ENCODE assay signal across 19 cellular contexts in genomic region chr7:4191046-4191445, GRCh38.
DNase-seq lines count a peak whose midpoint lies in the region; ATAC-seq, FAIRE-seq and TF ChIP-seq lines count a peak whose summit lies in the region.
"Had no signal": no experiment of that assay in that cellular context is flagged by ENCODE, and none has a peak within 500 bp of the region (broad histone marks: within the 10 kb centered on the region; RNA-seq: fewer than 3 reads in every experiment).

No MANE protein-coding gene starts in this region.

- intact Hi-C loops in kidney (cut with DNase I): no loop called here

- DNase-seq in COLO668 (lab: John Stamatoyannopoulos, UW; ENCODE audit: unreplicated experiment) (peak; percentile 19), NCI-H69 (lab: John Stamatoyannopoulos, UW) (peak; percentile 47), kidney (peak; percentile 66), NCI-H2227 treated with DMSO at 0.1 percent for 48 hours (lab: John Stamatoyannopoulos, UW) (no peak), osteoblast (ENCODE audit: insufficient read length, low spot score, missing footprints) (no peak)
- DNase-seq: BE2C; CD4-positive, alpha-beta memory T cell; COR-L47; DMS153; DND-41; GF-D8; GOT3 had no signal

- FAIRE-seq in kidney (lab: Jason Lieb, UNC): no peak
- FAIRE-seq: A204.1, D721Med had no signal

- H3K27ac ChIP-seq in kidney (ENCODE audit: low read depth in 2 of 2, low read length in 2 of 2) (no peak overlapping the region), osteoblast (ENCODE audit: low read depth, low read length) (no peak overlapping the region)
- H3K27ac ChIP-seq: C4-2B had no signal

- H3K4me3 ChIP-seq in kidney (ENCODE audit: low read length in 2 of 2) (no peak overlapping the region), osteoblast (ENCODE audit: insufficient read depth, low read length) (no peak overlapping the region)
- H3K4me3 ChIP-seq: HAP-1 had no signal

- H3K9me3 Mint-ChIP-seq in stimulated activated memory B cell treated with anti-CD40 and anti-IgM and Interleukin-4, amounts not matched to agents 10 μg/mL and 1 μg/mL and 100 μg/mL, for 72 hours: peaks cover 2% of the 10 kb centered on the region

- H3K4me1 ChIP-seq in kidney (ENCODE audit: control insufficient read depth in 1 of 2, insufficient read depth in 1 of 2, low read depth in 1 of 2, low read length in 2 of 2) (peaks cover 0 to 6% of the 10 kb centered on the region in 2 donors), osteoblast (ENCODE audit: insufficient read depth, low read length) (no peaks in the 10 kb centered on the region)
- H3K4me1 ChIP-seq: BE2C, HAP-1 had no signal

- no peaks in the 10 kb centered on the region for H3K27me3 ChIP-seq in osteoblast (ENCODE audit: insufficient read depth, low read length)
- H3K27me3 ChIP-seq: BE2C had no signal

- no peak overlapping the region for H3K27ac Mint-ChIP-seq in stimulated activated memory B cell treated with anti-CD40 and anti-IgM and Interleukin-4, amounts not matched to agents 10 μg/mL and 1 μg/mL and 100 μg/mL, for 72 hours
- H3K27ac Mint-ChIP-seq: CD4-positive, alpha-beta memory T cell; IgD-negative memory B cell had no signal

- no peaks in the 10 kb centered on the region for H3K4me1 Mint-ChIP-seq in stimulated activated memory B cell treated with anti-CD40 and anti-IgM and Interleukin-4, amounts not matched to agents 10 μg/mL and 1 μg/mL and 100 μg/mL, for 72 hours
- H3K4me1 Mint-ChIP-seq: CD4-positive, alpha-beta memory T cell; IgD-negative memory B cell had no signal

- H3K4me3 Mint-ChIP-seq in stimulated activated memory B cell treated with anti-CD40 and anti-IgM and Interleukin-4, amounts not matched to agents 10 μg/mL and 1 μg/mL and 100 μg/mL, for 72 hours: no peak overlapping the region
- H3K4me3 Mint-ChIP-seq: CD4-positive, alpha-beta memory T cell; IgD-negative memory B cell had no signal

- no peak overlapping the region for H3K9ac ChIP-seq in kidney (ENCODE audit: low read length in 2 of 2)

- TF ChIP-seq CTCF in kidney (IDR thresholded peaks at IDR 0.05; ENCODE audit: borderline replicate concordance, extremely low read depth, insufficient read depth) (no peak), osteoblast (IDR thresholded peaks at IDR 0.05; ENCODE audit: extremely low read depth, low read depth, low read length) (no peak)

- no peaks in the 10 kb centered on the region for H3K36me3 ChIP-seq in kidney (ENCODE audit: control insufficient read depth in 1 of 2, insufficient read depth in 2 of 2, low read length in 2 of 2)
- no peaks in the 10 kb centered on the region for H3K36me3 ChIP-seq in osteoblast (ENCODE audit: insufficient read depth, low read length)
- H3K36me3 ChIP-seq: BE2C, HAP-1 had no signal

- no peaks in the 10 kb centered on the region for H3K9me3 ChIP-seq in kidney (ENCODE audit: control insufficient read depth in 1 of 2, low read length in 2 of 2)
- no peaks in the 10 kb centered on the region for H3K9me3 ChIP-seq in osteoblast (ENCODE audit: low read depth, low read length)
- H3K9me3 ChIP-seq: BE2C, HAP-1 had no signal

- H3K4me2 ChIP-seq in osteoblast (ENCODE audit: insufficient read depth, low read length): no peak overlapping the region

- H3K36me3 Mint-ChIP-seq in stimulated activated memory B cell treated with anti-CD40 and anti-IgM and Interleukin-4, amounts not matched to agents 10 μg/mL and 1 μg/mL and 100 μg/mL, for 72 hours: no peaks in the 10 kb centered on the region
- H3K36me3 Mint-ChIP-seq: CD4-positive, alpha-beta memory T cell; IgD-negative memory B cell had no signal

- ATAC-seq in stimulated activated memory B cell treated with anti-CD40 and anti-IgM and Interleukin-4, amounts not matched to agents 10 μg/mL and 1 μg/mL and 100 μg/mL, for 72 hours: peak; percentile 49
- ATAC-seq in GM21390 (IDR thresholded peaks at IDR 0.05; ENCODE audit: unreplicated experiment): no peak

- H3K27me3 Mint-ChIP-seq in stimulated activated memory B cell treated with anti-CD40 and anti-IgM and Interleukin-4, amounts not matched to agents 10 μg/mL and 1 μg/mL and 100 μg/mL, for 72 hours: peaks cover 4% of the 10 kb centered on the region
- H3K27me3 Mint-ChIP-seq: CD4-positive, alpha-beta memory T cell; IgD-negative memory B cell had no signal

- no peak overlapping the region for H2AFZ ChIP-seq in osteoblast (ENCODE audit: low read length)

- no peaks in the 10 kb centered on the region for H3K79me2 ChIP-seq in osteoblast (ENCODE audit: insufficient read depth, low read length)

- no peaks in the 10 kb centered on the region for H4K20me1 ChIP-seq in osteoblast (ENCODE audit: insufficient read depth, low read length)

Comparison
In these comparisons a context has a peak if more than half of its experiments do, and no peak if none do; other contexts are left out.
1. DNase-seq: peak in COLO668 (single experiment), NCI-H69 (single experiment) and kidney (single experiment); none in NCI-H2227 treated with DMSO at 0.1 percent for 48 hours (single experiment) and osteoblast (single experiment).